In genomic region chr2:47905454-47906260, GRCh38 we compare ENCODE assay signal across 8 cellular contexts. TPM values are rescaled to one million over a fixed set of nuclear protein-coding genes. Genes with fewer than 3 reads are reported as not detected.
DNase-seq lines count a peak whose midpoint lies in the region; ATAC-seq and TF ChIP-seq lines count a peak whose summit lies in the region.

No MANE protein-coding gene starts in this region.

- peak; percentile 12 for ATAC-seq in HG03135 (IDR thresholded peaks at IDR 0.05; ENCODE audit: unreplicated experiment)
- peak; percentile 2 for ATAC-seq in activated T-helper 17 cell treated with anti-CD3 and anti-CD28 coated beads, Interleukin-2, amount 50 U/mL, for 72 hours (replicated peaks)
- peak; percentile 17 to 44 for ATAC-seq in natural killer cell treated with Interleukin-12 subunit alpha and Interleukin-12 subunit beta and Interleukin-15 and Interleukin-18, amount 100 ng/mL, for 72 hours

- H3K27ac Mint-ChIP-seq in activated T-helper 17 cell treated with anti-CD3 and anti-CD28 coated beads, Interleukin-2, amount 50 U/mL, for 72 hours = peak overlapping the region; percentile 97
- peak overlapping the region; percentile 95 for H3K27ac Mint-ChIP-seq in natural killer cell treated with Interleukin-12 subunit alpha and Interleukin-12 subunit beta and Interleukin-15 and Interleukin-18, amount 100 ng/mL, for 72 hours

- no peaks in the 10 kb centered on the region for H3K9me2 ChIP-seq in PC-9 (ENCODE audit: insufficient read depth)

- peak overlapping the region; percentile 57 for H3K4me2 ChIP-seq in PC-9

- peaks cover 32% of the 10 kb centered on the region for H4K20me1 ChIP-seq in PC-9 (ENCODE audit: insufficient read depth)

- H3K9ac ChIP-seq in stomach smooth muscle (ENCODE audit: low read length in 2 of 2) = peak overlapping the region; percentile 90 to 95

- H3K9me3 Mint-ChIP-seq in activated T-helper 17 cell treated with anti-CD3 and anti-CD28 coated beads, Interleukin-2, amount 50 U/mL, for 72 hours = no peaks in the 10 kb centered on the region
- H3K9me3 Mint-ChIP-seq in natural killer cell treated with Interleukin-12 subunit alpha and Interleukin-12 subunit beta and Interleukin-15 and Interleukin-18, amount 100 ng/mL, for 72 hours = no peaks in the 10 kb centered on the region

- H3K27me3 Mint-ChIP-seq in activated T-helper 17 cell treated with anti-CD3 and anti-CD28 coated beads, Interleukin-2, amount 50 U/mL, for 72 hours = no peaks in the 10 kb centered on the region
- H3K27me3 Mint-ChIP-seq in natural killer cell treated with Interleukin-12 subunit alpha and Interleukin-12 subunit beta and Interleukin-15 and Interleukin-18, amount 100 ng/mL, for 72 hours = no peaks in the 10 kb centered on the region

- H3K4me3 ChIP-seq in PC-9 (peak overlapping the region; percentile 77), fibroblast of mammary gland (ENCODE audit: control insufficient read depth, low read depth, low read length) (peak overlapping the region; percentile 90), stomach smooth muscle (ENCODE audit: low read length in 2 of 2) (peak overlapping the region; percentile 78 to 92)

- intact Hi-C loops in PC-9 (cut with micrococcal nuclease; ENCODE audit: unreplicated experiment) = loop anchor here (1.0 to 2.0 kb wide), 3 partner anchors 123 to 515 kb away; partner anchors contain the start of gene MSH6

- DNase-seq in NCI-H82 (lab: John Stamatoyannopoulos, UW) (peak; percentile 78), NCI-H82 treated with DMSO at 0.1 percent for 48 hours (lab: John Stamatoyannopoulos, UW; ENCODE audit: unreplicated experiment) (no peak), PC-9 (peak in 1 of 2 experiments; percentile 32), fibroblast of mammary gland (ENCODE audit: low read depth) (peak; percentile 49)
- DNase-seq in natural killer cell treated with Interleukin-12 subunit alpha and Interleukin-12 subunit beta and Interleukin-15 and Interleukin-18, amount 100 ng/mL, for 72 hours (ENCODE audit: low spot score) = peak; percentile 74

- H3K79me2 ChIP-seq in PC-9 (ENCODE audit: low read depth) = peaks cover 49% of the 10 kb centered on the region

- peaks cover 12% of the 10 kb centered on the region for H3K4me1 Mint-ChIP-seq in activated T-helper 17 cell treated with anti-CD3 and anti-CD28 coated beads, Interleukin-2, amount 50 U/mL, for 72 hours
- peaks cover 20 to 29% of the 10 kb centered on the region in 2 donors for H3K4me1 Mint-ChIP-seq in natural killer cell treated with Interleukin-12 subunit alpha and Interleukin-12 subunit beta and Interleukin-15 and Interleukin-18, amount 100 ng/mL, for 72 hours (ENCODE audit: low read depth in 2 of 2)

- BruUV-seq in PC-9 (replicated peaks; lab: Mats Ljungman, UMichigan) = no TSS peak

- peak overlapping the region; percentile 75 for H2AFZ ChIP-seq in PC-9

- CTCF ChIA-PET in PC-9 (lab: Charles Lee) = no interaction called here

- H3F3A ChIP-seq in PC-9 (ENCODE audit: insufficient read depth, low read depth) = peaks cover 16% of the 10 kb centered on the region

- H3K36me3 ChIP-seq in PC-9 (ENCODE audit: low read depth) (no peaks in the 10 kb centered on the region), stomach smooth muscle (ENCODE audit: control insufficient read depth in 2 of 2, insufficient read depth in 2 of 2, low read length in 2 of 2) (no peaks in the 10 kb centered on the region)

- H3K36me3 Mint-ChIP-seq in activated T-helper 17 cell treated with anti-CD3 and anti-CD28 coated beads, Interleukin-2, amount 50 U/mL, for 72 hours (ENCODE audit: low read depth) = peaks cover 30% of the 10 kb centered on the region
- H3K36me3 Mint-ChIP-seq in natural killer cell treated with Interleukin-12 subunit alpha and Interleukin-12 subunit beta and Interleukin-15 and Interleukin-18, amount 100 ng/mL, for 72 hours = peaks cover 6% of the 10 kb centered on the region

- no peaks in the 10 kb centered on the region for H3K27me3 ChIP-seq in PC-9 (ENCODE audit: insufficient read depth, low read depth)
- no peaks in the 10 kb centered on the region for H3K27me3 ChIP-seq in stomach smooth muscle (ENCODE audit: control insufficient read depth in 1 of 2, insufficient read depth in 2 of 2, low read length in 2 of 2)

- H3K27ac ChIP-seq in PC-9 = peak overlapping the region; percentile 86
- H3K27ac ChIP-seq in stomach smooth muscle (ENCODE audit: low read length) = peak overlapping the region; percentile 91

- H3K9me3 ChIP-seq in PC-9 (ENCODE audit: insufficient read depth, low read depth) (no peaks in the 10 kb centered on the region), stomach smooth muscle (ENCODE audit: control insufficient read depth in 2 of 2, low read length in 2 of 2) (no peaks in the 10 kb centered on the region)

- H3K4me3 Mint-ChIP-seq in activated T-helper 17 cell treated with anti-CD3 and anti-CD28 coated beads, Interleukin-2, amount 50 U/mL, for 72 hours = peak overlapping the region; percentile 97
- peak overlapping the region; percentile 96 for H3K4me3 Mint-ChIP-seq in natural killer cell treated with Interleukin-12 subunit alpha and Interleukin-12 subunit beta and Interleukin-15 and Interleukin-18, amount 100 ng/mL, for 72 hours

- H3K4me1 ChIP-seq in PC-9 (replicated peaks; ENCODE audit: insufficient read depth) (peaks cover 33% of the 10 kb centered on the region), stomach smooth muscle (ENCODE audit: control insufficient read depth, insufficient read depth, low read length) (peaks cover 3% of the 10 kb centered on the region)

- POLR2A ChIA-PET in PC-9 (lab: Charles Lee; ENCODE audit: unreplicated experiment) = interaction anchor here (0.6 to 0.7 kb wide), 2 partner anchors 123 to 201 kb away, joined by 7 to 16 read pairs; no protein-coding TSS in a partner anchor

- 0 out of 2 replicates have a peak, but pooled peaks have one; percentile 17 for TF ChIP-seq CTCF in PC-9 (conservative IDR thresholded peaks at IDR 0.05)
- no peak for TF ChIP-seq CTCF in fibroblast of mammary gland (conservative IDR thresholded peaks at IDR 0.05; ENCODE audit: control insufficient read depth, insufficient read depth, low read depth, low read length)

RNA-seq across cellular contexts. Expression of gene FBXO11, which starts 0.6 kb away (rescaled TPM):
- total RNA-seq in PC-9 (2021) = 49.3 and 49.4 TPM in 2 replicates
- total RNA-seq in activated T-helper 17 cell treated with anti-CD3 and anti-CD28 coated beads, Interleukin-2, amount 50 U/mL, for 72 hours = 10 to 100 TPM; 43.5 to 66.7 TPM
- 10 to 100 TPM; 42.7 to 48.4 TPM for total RNA-seq in natural killer cell treated with Interleukin-12 subunit alpha and Interleukin-12 subunit beta and Interleukin-15 and Interleukin-18, amount 100 ng/mL, for 72 hours
